ENCODE assay signal across 27 cellular contexts in the genomic region with DNA sequence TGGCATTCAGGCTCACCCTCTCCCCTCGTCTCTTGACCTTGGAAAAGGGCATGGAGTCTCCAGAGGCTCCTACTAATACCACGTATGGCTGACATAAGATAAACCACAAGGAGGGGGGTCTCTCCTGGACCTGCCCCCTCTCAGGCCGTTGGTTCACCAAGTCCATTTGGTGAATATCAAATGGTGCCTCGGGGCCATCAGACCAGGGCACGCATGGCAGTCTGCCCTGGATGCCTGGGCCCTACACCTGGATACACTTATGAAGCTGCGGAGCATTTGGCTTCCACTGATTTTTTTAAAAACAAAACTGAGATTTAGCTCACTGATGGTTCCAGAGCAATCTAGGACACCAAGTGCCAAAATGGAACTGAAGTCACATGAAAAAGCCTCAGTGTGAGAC. TPM values are rescaled to one million over a fixed set of nuclear protein-coding genes. Genes with fewer than 3 reads are reported as not detected.
DNase-seq lines count a peak whose midpoint lies in the region; ATAC-seq, FAIRE-seq and TF ChIP-seq lines count a peak whose summit lies in the region.
"Had no signal": no experiment of that assay in that cellular context is flagged by ENCODE, and none has a peak within 500 bp of the region (broad histone marks: within the 10 kb centered on the region; RNA-seq: fewer than 3 reads in every experiment).

No MANE protein-coding gene starts in this region.

- H3K4me3 ChIP-seq in right lobe of liver: peak overlapping the region in 2 of 3 donors; percentile 24 to 56
- H3K4me3 ChIP-seq in HepG2 (replicated peaks in 1 of 3; ENCODE audit: insufficient read depth in 1 of 3, low read depth in 2 of 3, low read length in 3 of 3): no peak overlapping the region
- peak overlapping the region; percentile 2 to 60 (median 48) for H3K4me3 ChIP-seq in heart right ventricle
- H3K4me3 ChIP-seq in kidney (ENCODE audit: low read length in 2 of 2): peak overlapping the region; percentile 72 to 83
- H3K4me3 ChIP-seq: BLaER1, SJSA1 had no signal

- H3K79me2 ChIP-seq in HepG2 (ENCODE audit: insufficient read depth, low read length): no peaks in the 10 kb centered on the region

- TF ChIP-seq RAD21 in HepG2 (CRISPR knock-in tag; IDR thresholded peaks at IDR 0.05): no peak

- H3K4me1 ChIP-seq in right lobe of liver: peaks cover 0 to 28% (median 8%) of the 10 kb centered on the region in 4 donors
- 0 out of 2 replicates have a peak, but pooled peaks cover 7% of the 10 kb centered on the region for H3K4me1 ChIP-seq in HepG2 (ENCODE audit: insufficient read depth, low read length)
- peaks cover 0 to 50% (median 7%) of the 10 kb centered on the region in 9 donors for H3K4me1 ChIP-seq in heart right ventricle
- peaks cover 0 to 4% of the 10 kb centered on the region in 2 donors for H3K4me1 ChIP-seq in kidney (ENCODE audit: control insufficient read depth in 1 of 2, insufficient read depth in 1 of 2, low read depth in 1 of 2, low read length in 2 of 2)
- peaks cover 33% of the 10 kb centered on the region for H3K4me1 ChIP-seq in foreskin keratinocyte
- H3K4me1 ChIP-seq: BLaER1 had no signal

- H3K9ac ChIP-seq in HepG2 (ENCODE audit: insufficient read depth, low read depth, low read length) (no peak overlapping the region), kidney (ENCODE audit: low read length in 2 of 2) (peak overlapping the region in 1 of 2 donors; percentile 94)
- H3K9ac ChIP-seq: BLaER1 had no signal

- intact Hi-C loops in right lobe of liver (cut with DNase I) (no loop called here), HepG2 (cut with micrococcal nuclease; ENCODE audit: unreplicated experiment) (no loop called here), heart right ventricle (cut with DNase I) (loop anchor here in 3 of 10 donors (5.0 kb wide), 3 partner anchors 36 to 46 kb away; no protein-coding TSS in a partner anchor), kidney (cut with DNase I) (no loop called here)

- FAIRE-seq in HepG2 (lab: Jason Lieb, UNC) (no peak), kidney (lab: Jason Lieb, UNC) (no peak)
- FAIRE-seq: A204.1, D721Med, GM19239, H54 had no signal

- no peaks in the 10 kb centered on the region for H4K20me1 ChIP-seq in HepG2 (ENCODE audit: insufficient read depth, low read length)

- CTCF ChIA-PET in HepG2 (lab: Yijun Ruan, JAX; ENCODE audit: low intra/inter-chr PET ratio, low total read pairs): no interaction called here

- WGBS in right lobe of liver (ENCODE audit: insufficient coverage, low coverage, low lambda C conversion rate, missing lambda C conversion rate): 68% methylated on average over 3 of the region's 6 CpGs
- WGBS in HepG2 (ENCODE audit: low lambda C conversion rate): 25% methylated on average over 2 of the region's 6 CpGs
- 36 to 68% methylated on average over 6 of the region's 6 CpGs for WGBS in heart right ventricle, 2 donors

- TF ChIP-seq POLR2A in right lobe of liver (IDR thresholded peaks at IDR 0.05): no peak
- TF ChIP-seq POLR2A in HepG2 (IDR thresholded peaks at IDR 0.05; ENCODE audit: insufficient read depth in 1 of 2, low read depth in 2 of 2, low read length in 2 of 2): no peak

- ATAC-seq in right lobe of liver (no peak), HepG2 (no peak), heart right ventricle (peak in 6 of 8 donors; percentile 3 to 45 (median 10)), foreskin keratinocyte (no peak)
- ATAC-seq: PC-3 had no signal

- TF ChIP-seq EP300 in HepG2 (IDR thresholded peaks at IDR 0.05; ENCODE audit: low read depth in 2 of 2, low read length in 2 of 2) (no peak), HepG2 (CRISPR knock-in tag; IDR thresholded peaks at IDR 0.05; ENCODE audit: borderline replicate concordance) (no peak)

- BruUV-seq in HepG2 (replicated peaks; lab: Mats Ljungman, UMichigan): no TSS peak

- no peak overlapping the region for H3K4me2 ChIP-seq in HepG2 (ENCODE audit: low read depth, low read length)
- H3K4me2 ChIP-seq: BLaER1 had no signal

- H2AFZ ChIP-seq in HepG2 (ENCODE audit: low read length): no peak overlapping the region

- H3K27ac ChIP-seq in right lobe of liver (peak overlapping the region in 2 of 3 donors; percentile 94 to 99), HepG2 (ENCODE audit: extremely low read length, insufficient read depth, low read length) (no peak overlapping the region), heart right ventricle (peak overlapping the region; percentile 37 to 96 (median 88)), kidney (ENCODE audit: low read depth in 2 of 2, low read length in 2 of 2) (peak overlapping the region; percentile 53 to 56), foreskin keratinocyte (no peak overlapping the region)
- H3K27ac ChIP-seq: BLaER1, HL-60, SJSA1 had no signal

- H3K27me3 ChIP-seq in right lobe of liver (no peaks in the 10 kb centered on the region), HepG2 (ENCODE audit: control insufficient read depth in 1 of 2, insufficient read depth in 2 of 2, low read length in 2 of 2) (peaks cover 0 to 4% of the 10 kb centered on the region in 2 experiments; a peak in 1 of 5 replicates), heart right ventricle (no peaks in the 10 kb centered on the region), foreskin keratinocyte (no peaks in the 10 kb centered on the region)
- H3K27me3 ChIP-seq: BLaER1, SJSA1 had no signal

- in situ Hi-C loops in HepG2 (cut with HindIII; ENCODE audit: extremely low pct_ligation_motif_present, low pct_unique_long_range_greater_than_20kb): no loop called here

- no peaks in the 10 kb centered on the region for H3K36me3 ChIP-seq in right lobe of liver
- no peaks in the 10 kb centered on the region for H3K36me3 ChIP-seq in HepG2 (replicated peaks in 1 of 2; ENCODE audit: control insufficient read depth in 1 of 2, insufficient read depth in 2 of 2, low read length in 2 of 2)
- H3K36me3 ChIP-seq in heart right ventricle: no peaks in the 10 kb centered on the region
- no peaks in the 10 kb centered on the region for H3K36me3 ChIP-seq in kidney (ENCODE audit: control insufficient read depth in 1 of 2, insufficient read depth in 2 of 2, low read length in 2 of 2)
- H3K36me3 ChIP-seq: SJSA1 had no signal

- no peak for TF ChIP-seq CTCF in right lobe of liver (IDR thresholded peaks at IDR 0.05)
- no peak for TF ChIP-seq CTCF in HepG2 (CRISPR knock-in tag; IDR thresholded peaks at IDR 0.05)
- no peak for TF ChIP-seq CTCF in heart right ventricle (IDR thresholded peaks at IDR 0.05)
- TF ChIP-seq CTCF in kidney (IDR thresholded peaks at IDR 0.05; ENCODE audit: borderline replicate concordance, extremely low read depth, insufficient read depth): no peak
- no peak for TF ChIP-seq CTCF in foreskin keratinocyte (conservative IDR thresholded peaks at IDR 0.05)

- POLR2A ChIA-PET in HepG2 (lab: Yijun Ruan, JAX): no interaction called here

- DNase-seq in right lobe of liver (no peak), HepG2 (ENCODE audit: low spot score) (no peak), heart right ventricle (no peak), kidney (no peak), T1000 (lab: John Stamatoyannopoulos, UW) (no peak), HPDE6-E6E7 (ENCODE audit: extremely low spot score) (no peak), NCI-H524 treated with DMSO at 0.1 percent for 48 hours (lab: John Stamatoyannopoulos, UW) (no peak), foreskin keratinocyte (no peak)
- DNase-seq: CD4-positive, CD25-positive, alpha-beta regulatory T cell; Karpas-422; NCI-H1092; NCI-H1417 treated with DMSO at 0.1 percent for 48 hours; NCI-H187; NCI-H2081 treated with DMSO at 0.1 percent for 48 hours; NCI-H2171 treated with DMSO at 0.1 percent for 48 hours; NCI-H345; NCI-H510A treated with DMSO at 0.1 percent for 48 hours; NCI-H82; NK-92 treated with Interleukin-12 subunit alpha and Interleukin-12 subunit beta, amount 100 ng/mL, for 24 hours; PC-3 had no signal

- no peaks in the 10 kb centered on the region for H3K9me3 ChIP-seq in right lobe of liver
- H3K9me3 ChIP-seq in HepG2 (ENCODE audit: low read length): no peaks in the 10 kb centered on the region
- no peaks in the 10 kb centered on the region for H3K9me3 ChIP-seq in heart right ventricle
- no peaks in the 10 kb centered on the region for H3K9me3 ChIP-seq in kidney (ENCODE audit: control insufficient read depth in 1 of 2, low read length in 2 of 2)
- H3K9me3 ChIP-seq: BLaER1, SJSA1 had no signal

TF ChIP-seq in HepG2, 621 proteins besides CTCF, POLR2A, EP300 and RAD21 (continues in another document):
- TF ChIP-seq ZKSCAN5 (CRISPR knock-in tag; IDR thresholded peaks at IDR 0.05): no peak

RNA-seq across cellular contexts. Expression of a gene that starts 40.3 kb away (rescaled TPM):
- total RNA-seq in right lobe of liver (10 to 100 TPM; 12.9 to 15.7 (median 14.9) TPM), HepG2 (2016; rRNA removed; fragmentation: Illumina TruSeq; extraction: Trizol) (44.7 and 50.2 TPM in 2 replicates), heart right ventricle (10 to 100 TPM; 41.9 to 74.0 (median 54.9) TPM), kidney (30.2 TPM), foreskin keratinocyte (35.8 and 38.7 TPM in 2 replicates)
- total RNA-seq in HepG2 (2016; cell fraction: cytosol; rRNA removed; fragmentation: Illumina TruSeq; extraction: Trizol; ENCODE audit: low read depth): 7.9 and 9.2 TPM in 2 replicates
- total RNA-seq in HepG2 (2016; cell fraction: insoluble cytoplasmic fraction; rRNA removed; fragmentation: Illumina TruSeq; extraction: Trizol): 42.5 and 45.6 TPM in 2 replicates
- total RNA-seq in HepG2 (2016; cell fraction: membrane; rRNA removed; fragmentation: Illumina TruSeq; extraction: Trizol): 10.6 and 12.6 TPM in 2 replicates
- 25.0 and 27.5 TPM in 2 replicates for total RNA-seq in HepG2 (2016; cell fraction: nucleus; rRNA removed; fragmentation: Illumina TruSeq; extraction: Trizol)
- polyA plus RNA-seq in HepG2 (2011; rRNA removed) (10.9 and 12.1 TPM in 2 replicates), heart right ventricle (100 to 1,000 TPM in 1 of 2 donors, 10 to 100 TPM in 1; 29.6 to 103 TPM), kidney (ENCODE audit: insufficient read depth, low read depth, low replicate concordance) (26.0 TPM), foreskin keratinocyte (31.9 and 34.5 TPM in 2 replicates)
- 11.9 and 12.6 TPM in 2 replicates for polyA plus RNA-seq in HepG2 (2011; cell fraction: cytosol; rRNA removed)
- 6.4 and 7.3 TPM in 2 replicates for polyA plus RNA-seq in HepG2 (2011; cell fraction: nucleus; rRNA removed)
- 21.6 and 22.5 TPM in 2 replicates for polyA plus RNA-seq in HepG2 (2012)
- 5.6 and 6.2 TPM in 2 replicates for polyA plus RNA-seq in HepG2 (2016; cell fraction: cytosol; fragmentation: Illumina TruSeq; extraction: Trizol; ENCODE audit: low read depth)
- polyA plus RNA-seq in HepG2 (2016; cell fraction: insoluble cytoplasmic fraction; fragmentation: Illumina TruSeq; extraction: Trizol; ENCODE audit: low read depth): 37.3 and 41.8 TPM in 2 replicates
- 6.4 and 8.0 TPM in 2 replicates for polyA plus RNA-seq in HepG2 (2016; cell fraction: membrane; fragmentation: Illumina TruSeq; extraction: Trizol; ENCODE audit: low read depth)
- polyA plus RNA-seq in HepG2 (2016; cell fraction: nucleus; fragmentation: Illumina TruSeq; extraction: Trizol; ENCODE audit: insufficient read depth, low read depth): 27.7 and 29.2 TPM in 2 replicates
- polyA minus RNA-seq in HepG2 (2011; rRNA and poly(A)+ RNA removed; ENCODE audit: low replicate concordance): 9.9 and 22.3 TPM in 2 replicates
- 7.6 and 8.3 TPM in 2 replicates for polyA minus RNA-seq in HepG2 (2011; cell fraction: cytosol; rRNA and poly(A)+ RNA removed)
- polyA minus RNA-seq in HepG2 (2011; cell fraction: nucleus; rRNA and poly(A)+ RNA removed): 15.4 and 18.2 TPM in 2 replicates

Comparison
In these comparisons a context has a peak if more than half of its experiments do, and no peak if none do; other contexts are left out.
1. H3K27ac ChIP-seq: peak in right lobe of liver (2 of 3), heart right ventricle (10 of 10) and kidney (2 of 2); none in HepG2 (single experiment) and foreskin keratinocyte (single experiment).
2. H3K4me3 ChIP-seq: peak in right lobe of liver (2 of 3), heart right ventricle (10 of 10) and kidney (2 of 2); none in HepG2 (0 of 3).
3. ATAC-seq: peak in heart right ventricle (6 of 8); none in right lobe of liver (0 of 4), HepG2 (single experiment) and foreskin keratinocyte (single experiment).